ENCODE assay signal across 6 cellular contexts in genomic region chr16:78283668-78284251, GRCh38.
"Had no signal": no experiment of that assay in that cellular context is flagged by ENCODE, and none has a peak within 500 bp of the region (broad histone marks: within the 10 kb centered on the region; RNA-seq: fewer than 3 reads in every experiment).

No MANE protein-coding gene starts in this region.

- H3K4me2 ChIP-seq: KMS-11 had no signal

- H3K4me3 Mint-ChIP-seq: H9, IgD-negative memory B cell had no signal

- H3K36me3 Mint-ChIP-seq: IgD-negative memory B cell had no signal

- H3K27me3 Mint-ChIP-seq: IgD-negative memory B cell had no signal

- H2AFZ ChIP-seq: GM23248 had no signal

- H3K9me3 Mint-ChIP-seq: H9, IgD-negative memory B cell had no signal

- H3K4me3 ChIP-seq: GM23248 had no signal

- DNase-seq: GM23248, H9, HCEC 1CT, KBM-7 had no signal

- H3K27ac Mint-ChIP-seq: H9, IgD-negative memory B cell had no signal

- H3K27ac ChIP-seq: GM23248, KMS-11 had no signal

- H3K4me1 Mint-ChIP-seq: IgD-negative memory B cell had no signal
